In the genomic region with DNA sequence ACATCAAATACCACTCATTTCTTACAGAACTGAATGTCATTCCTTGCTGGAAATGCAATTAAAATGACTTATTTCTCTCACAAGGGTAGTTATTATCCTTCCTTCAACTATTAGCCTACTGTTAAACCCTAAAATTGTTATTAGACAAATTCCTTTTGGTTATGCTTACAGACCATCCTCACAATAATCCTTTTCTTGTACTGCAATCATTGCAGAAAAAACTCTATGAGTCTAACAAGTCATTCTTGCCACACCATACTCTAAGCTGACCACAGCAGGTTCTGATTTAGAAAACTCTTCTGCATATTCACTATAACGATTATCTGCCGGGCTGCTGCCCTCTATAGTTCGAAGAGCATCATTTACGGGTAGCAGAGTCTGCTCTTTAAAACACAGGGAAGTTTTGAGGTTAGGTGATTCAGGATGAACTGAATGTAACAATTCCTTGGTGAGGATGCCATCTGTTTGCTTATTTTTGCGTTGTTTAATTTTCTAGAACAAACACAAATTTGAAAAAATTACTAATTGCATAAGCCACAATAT, we compare ENCODE assay signal across 8 cellular contexts. TPM values are rescaled to one million over a fixed set of nuclear protein-coding genes. Genes with fewer than 3 reads are reported as not detected.
DNase-seq lines count a peak whose midpoint lies in the region; ATAC-seq and TF ChIP-seq lines count a peak whose summit lies in the region.

No MANE protein-coding gene starts in this region.

- H3K4me3 ChIP-seq in NT2/D1 (ENCODE audit: insufficient read length, low read depth) = no peak overlapping the region
- no peak overlapping the region for H3K4me3 ChIP-seq in upper lobe of left lung

- no peak for ATAC-seq in upper lobe of left lung (ENCODE audit: low FRiP score in 2 of 2)

- no peak overlapping the region for H3K9ac ChIP-seq in NT2/D1 (ENCODE audit: insufficient read length, low read depth)

- peaks cover 4% of the 10 kb centered on the region for H3K36me3 ChIP-seq in NT2/D1 (ENCODE audit: insufficient read depth, insufficient read length, low read length)
- peaks cover 0 to 65% (median 8%) of the 10 kb centered on the region in 4 donors for H3K36me3 ChIP-seq in upper lobe of left lung

- DNase-seq in G401 (ENCODE audit: low spot score) (peak; percentile 86), H4 (ENCODE audit: low spot score) (peak; percentile 9), NT2/D1 (ENCODE audit: low read depth, low spot score) (peak; percentile 22), fibroblast of the conjunctiva (ENCODE audit: low read depth) (peak; percentile 40), superior temporal gyrus (ENCODE audit: extremely low spot score) (peak; percentile 92), upper lobe of left lung (no peak), NCI-H187 treated with DMSO at 0.1 percent for 48 hours (lab: John Stamatoyannopoulos, UW) (no peak)
- no peak for DNase-seq in central memory CD4-positive, alpha-beta T cell

- no peak overlapping the region for H3K27ac ChIP-seq in upper lobe of left lung

- 42 to 48% methylated on average over 5 of the region's 5 CpGs for WGBS in upper lobe of left lung, 2 donors

- in situ Hi-C loops in G401 (cut with HindIII; ENCODE audit: low sequenced_read_pairs) = no loop called here

- H3K27me3 ChIP-seq in NT2/D1 (ENCODE audit: insufficient read depth, insufficient read length) (no peaks in the 10 kb centered on the region), upper lobe of left lung (no peaks in the 10 kb centered on the region)

- H3K4me1 ChIP-seq in NT2/D1 (ENCODE audit: insufficient read depth, insufficient read length) = no peaks in the 10 kb centered on the region
- no peaks in the 10 kb centered on the region for H3K4me1 ChIP-seq in upper lobe of left lung

- no peak for TF ChIP-seq EP300 in upper lobe of left lung (IDR thresholded peaks at IDR 0.05)

- TF ChIP-seq CTCF in upper lobe of left lung (IDR thresholded peaks at IDR 0.05) = no peak

- no peak for TF ChIP-seq POLR2A in upper lobe of left lung (IDR thresholded peaks at IDR 0.05)

- H3K9me3 ChIP-seq in NT2/D1 (ENCODE audit: insufficient read depth, low read length) (no peaks in the 10 kb centered on the region), upper lobe of left lung (no peaks in the 10 kb centered on the region)

RNA-seq across cellular contexts. Expression of gene MTMR6, which starts 38.2 kb away (rescaled TPM):
- 10.0 and 15.0 TPM in 2 replicates for total RNA-seq in G401 (2014; rRNA removed; shearing (Covaris generic))
- 13.8 and 15.0 TPM in 2 replicates for total RNA-seq in H4 (2014; rRNA removed; shearing (Covaris generic))
- total RNA-seq in upper lobe of left lung = 10 to 100 TPM in 4 of 6 donors, 1 to 10 TPM in 2; 6.1 to 24.6 (median 18.2) TPM

RNA-seq across cellular contexts. Expression of gene NUP58, which starts 52.4 kb away (rescaled TPM):
- total RNA-seq in G401 (2014; rRNA removed; shearing (Covaris generic)) = 56.1 and 82.7 TPM in 2 replicates
- total RNA-seq in H4 (2014; rRNA removed; shearing (Covaris generic)) = 32.7 and 35.2 TPM in 2 replicates
- total RNA-seq in upper lobe of left lung = 100 to 1,000 TPM in 2 of 6 donors, 10 to 100 TPM in 4; 68.2 to 157 (median 85.6) TPM

Comparison
In these comparisons a context has a peak if more than half of its experiments do, and no peak if none do; other contexts are left out.
1. DNase-seq: peak in G401 (single experiment), H4 (single experiment), NT2/D1 (single experiment), fibroblast of the conjunctiva (single experiment) and superior temporal gyrus (single experiment); none in upper lobe of left lung (0 of 2), NCI-H187 treated with DMSO at 0.1 percent for 48 hours (single experiment) and central memory CD4-positive, alpha-beta T cell (single experiment).